In the genomic region with DNA sequence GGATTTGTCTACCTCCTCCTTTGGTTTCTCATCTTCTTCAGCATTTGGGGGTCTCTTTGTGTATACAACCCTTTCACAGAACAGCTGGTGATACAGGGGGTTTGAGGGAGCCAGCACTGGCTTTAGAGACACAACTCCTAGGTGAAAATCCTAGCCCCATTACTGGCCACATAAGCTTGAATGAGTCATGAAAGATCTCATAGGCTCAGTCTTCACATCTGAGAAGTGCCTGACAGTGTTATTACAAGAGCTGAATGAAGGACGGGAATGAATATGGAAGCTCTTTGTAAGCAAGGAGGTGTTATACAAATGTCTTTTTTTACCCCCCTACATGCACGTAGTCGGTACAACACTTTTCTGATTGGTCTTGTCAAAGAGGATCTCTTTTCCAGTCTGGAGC, we compare ENCODE assay signal across 24 cellular contexts. TPM values are rescaled to one million over a fixed set of nuclear protein-coding genes. Genes with fewer than 3 reads are reported as not detected.
A peak's percentile ranks its signal among the peaks of the same experiment; 100 is the strongest.
DNase-seq lines count a peak whose midpoint lies in the region; ATAC-seq and TF ChIP-seq lines count a peak whose summit lies in the region.
"Had no signal": no experiment of that assay in that cellular context is flagged by ENCODE, and none has a peak within 500 bp of the region (broad histone marks: within the 10 kb centered on the region; RNA-seq: fewer than 3 reads in every experiment).

No MANE protein-coding gene starts in this region.

- peaks cover 8% of the 10 kb centered on the region for H3K4me1 Mint-ChIP-seq in Caco-2 (ENCODE audit: low read depth, unreplicated experiment)

- TF ChIP-seq POLR2A in IMR-90 (IDR thresholded peaks at IDR 0.05; ENCODE audit: low read depth, low read length) (no peak), gastroesophageal sphincter (IDR thresholded peaks at IDR 0.05) (no peak)

- no peak overlapping the region for H3K14ac ChIP-seq in IMR-90 (replicated peaks; ENCODE audit: low read depth, low read length)

- no peak overlapping the region for H2BK120ac ChIP-seq in IMR-90 (ENCODE audit: low read depth, low read length)

- no peak overlapping the region for H3K4me2 ChIP-seq in IMR-90 (ENCODE audit: low read depth, low read length)
- no peak overlapping the region for H3K4me2 ChIP-seq in osteoblast (ENCODE audit: insufficient read depth, low read length)
- H3K4me2 ChIP-seq: BLaER1 had no signal

- H2BK15ac ChIP-seq in IMR-90 (ENCODE audit: low read depth, low read length): no peak overlapping the region

- no peak overlapping the region for H3K4ac ChIP-seq in IMR-90 (ENCODE audit: low read depth, low read length)

- TF ChIP-seq CTCF in Caco-2 (IDR thresholded peaks at IDR 0.05; ENCODE audit: insufficient read depth in 1 of 2, low read depth in 1 of 2, low read length in 1 of 2, severe bottlenecking in 1 of 2, unreplicated experiment in 1 of 2): no peak
- TF ChIP-seq CTCF in IMR-90 (conservative IDR thresholded peaks at IDR 0.05; ENCODE audit: low read depth, low read length): no peak
- no peak for TF ChIP-seq CTCF in fibroblast of mammary gland (conservative IDR thresholded peaks at IDR 0.05; ENCODE audit: control insufficient read depth, insufficient read depth, low read depth, low read length)
- TF ChIP-seq CTCF in osteoblast (IDR thresholded peaks at IDR 0.05; ENCODE audit: extremely low read depth, low read depth, low read length): no peak
- TF ChIP-seq CTCF in gastroesophageal sphincter (IDR thresholded peaks at IDR 0.05): no peak

- H4K91ac ChIP-seq in IMR-90 (ENCODE audit: insufficient read depth, low read depth, low read length): no peak overlapping the region

- peaks cover 37% of the 10 kb centered on the region for H3K9me3 ChIP-seq in Caco-2
- H3K9me3 ChIP-seq in IMR-90 (ENCODE audit: control insufficient read depth, insufficient read depth, low read length): peaks cover 11% of the 10 kb centered on the region
- H3K9me3 ChIP-seq in osteoblast (ENCODE audit: low read depth, low read length): peaks cover 8% of the 10 kb centered on the region
- H3K9me3 ChIP-seq in gastroesophageal sphincter: peaks cover 0 to 18% (median 0%) of the 10 kb centered on the region in 3 donors

- H3K36me3 ChIP-seq in Caco-2 (ENCODE audit: control insufficient read depth, insufficient read depth, low read length) (no peaks in the 10 kb centered on the region; the same call in 1 of the 2 replicates), IMR-90 (ENCODE audit: control insufficient read depth, insufficient read depth, low read length) (no peaks in the 10 kb centered on the region), osteoblast (ENCODE audit: insufficient read depth, low read length) (no peaks in the 10 kb centered on the region), gastroesophageal sphincter (no peaks in the 10 kb centered on the region)
- H3K36me3 ChIP-seq: BLaER1 had no signal

- no CpG with 5 or more reads among the region's 3 CpGs for WGBS in IMR-90 (ENCODE audit: extremely low coverage in 2 of 2, insufficient read length in 1 of 2), 2 experiments
- WGBS in gastroesophageal sphincter (ENCODE audit: low coverage in 1 of 2), 2 donors: 75 to 76% methylated on average over 2 to 3 of the region's 3 CpGs

- BruUV-seq in Caco-2 (replicated peaks; lab: Mats Ljungman, UMichigan): no TSS peak
- no TSS peak for BruUV-seq in IMR-90 (replicated peaks; lab: Mats Ljungman, UMichigan)

- no peak for TF ChIP-seq RAD21 in IMR-90 (IDR thresholded peaks at IDR 0.05; ENCODE audit: low read length)

- H3K9ac ChIP-seq in IMR-90 (ENCODE audit: low read depth, low read length): no peak overlapping the region
- H3K9ac ChIP-seq: BLaER1 had no signal

- H4K20me1 ChIP-seq in IMR-90 (ENCODE audit: insufficient read depth, low read length) (no peaks in the 10 kb centered on the region), osteoblast (ENCODE audit: insufficient read depth, low read length) (no peaks in the 10 kb centered on the region)
- H4K20me1 ChIP-seq: BLaER1 had no signal

- H3K4me1 ChIP-seq in Caco-2: peaks cover 6% of the 10 kb centered on the region; the same call in 1 of the 2 replicates
- no peaks in the 10 kb centered on the region for H3K4me1 ChIP-seq in IMR-90 (ENCODE audit: control insufficient read depth, insufficient read depth, low read length)
- no peaks in the 10 kb centered on the region for H3K4me1 ChIP-seq in osteoblast (ENCODE audit: insufficient read depth, low read length)
- H3K4me1 ChIP-seq in gastroesophageal sphincter: peaks cover 0 to 12% (median 9%) of the 10 kb centered on the region in 3 donors
- H3K4me1 ChIP-seq: BLaER1 had no signal

- H2BK5ac ChIP-seq in IMR-90 (ENCODE audit: low read depth, low read length, poor library complexity, severe bottlenecking): no peak overlapping the region

- H3K27me3 ChIP-seq in Caco-2 (replicated peaks; ENCODE audit: control insufficient read depth, insufficient read depth, low read length): peaks cover 2% of the 10 kb centered on the region; the same call in 1 of the 2 replicates
- H3K27me3 ChIP-seq in IMR-90 (ENCODE audit: control insufficient read depth, insufficient read depth, low read length): peaks cover 17% of the 10 kb centered on the region
- H3K27me3 ChIP-seq in osteoblast (ENCODE audit: insufficient read depth, low read length): peaks cover 36% of the 10 kb centered on the region
- H3K27me3 ChIP-seq in gastroesophageal sphincter: peaks cover 86% of the 10 kb centered on the region

- CTCF ChIA-PET in Caco-2 (lab: Charles Lee) (interaction anchor here (0.7 kb wide), 1 partner anchor 766 kb away, joined by 4 read pairs; no protein-coding TSS in a partner anchor), IMR-90 (lab: Yijun Ruan, JAX) (no interaction called here)

- H3K9me1 ChIP-seq in IMR-90 (ENCODE audit: insufficient read depth, low read length): 0 out of 2 replicates have a peak, but pooled peaks cover 3% of the 10 kb centered on the region

- dilution Hi-C loops in IMR-90 (cut with HindIII; ENCODE audit: low sequenced_read_pairs, unreplicated experiment): no loop called here

- H2AK9ac ChIP-seq in IMR-90 (replicated peaks; ENCODE audit: low read depth, low read length, poor library complexity): no peak overlapping the region

- H3K27me3 Mint-ChIP-seq in Caco-2 (ENCODE audit: insufficient read depth, unreplicated experiment): no peaks in the 10 kb centered on the region

- no peak overlapping the region for H4K8ac ChIP-seq in IMR-90 (ENCODE audit: low read depth in 2 of 2, low read length in 2 of 2)

- intact Hi-C loops in Caco-2 (cut with micrococcal nuclease; ENCODE audit: unreplicated experiment): loop anchor here (5.0 kb wide), 3 partner anchors 61 to 96 kb away; no protein-coding TSS in a partner anchor
- intact Hi-C loops in IMR-90 (cut with micrococcal nuclease): no loop called here
- intact Hi-C loops in Right ventricle myocardium inferior (cut with DNase I): no loop called here

- no peak overlapping the region for H3K56ac ChIP-seq in IMR-90 (ENCODE audit: extremely low read depth, insufficient read depth, low read length)

- H3K9me3 Mint-ChIP-seq in Caco-2 (ENCODE audit: unreplicated experiment): peaks cover 40% of the 10 kb centered on the region
- H3K9me3 Mint-ChIP-seq: CD4-positive, alpha-beta T cell had no signal

- H3K4me3 ChIP-seq in Caco-2 (ENCODE audit: low read depth, low read length) (no peak overlapping the region), IMR-90 (ENCODE audit: insufficient read depth, low read depth, low read length) (no peak overlapping the region), fibroblast of mammary gland (ENCODE audit: control insufficient read depth, low read depth, low read length) (no peak overlapping the region), osteoblast (ENCODE audit: insufficient read depth, low read length) (no peak overlapping the region), gastroesophageal sphincter (no peak overlapping the region)
- H3K4me3 ChIP-seq: BLaER1, SK-N-MC had no signal

- H3K79me1 ChIP-seq in IMR-90 (ENCODE audit: low read depth in 1 of 2, low read length in 2 of 2): no peaks in the 10 kb centered on the region

- peaks cover 12% of the 10 kb centered on the region for H3K36me3 Mint-ChIP-seq in Caco-2 (ENCODE audit: insufficient read depth, unreplicated experiment)

- no peak overlapping the region for H4K5ac ChIP-seq in IMR-90 (ENCODE audit: low read depth, low read length)

- no peak for TF ChIP-seq EP300 in gastroesophageal sphincter (IDR thresholded peaks at IDR 0.05)

- in situ Hi-C loops in IMR-90 (cut with MboI; ENCODE audit: low sequenced_read_pairs): no loop called here

- H3K23ac ChIP-seq in IMR-90 (ENCODE audit: low read depth, low read length): no peak overlapping the region

- H2AK5ac ChIP-seq in IMR-90 (ENCODE audit: low read depth, low read length): no peak overlapping the region

- H3K18ac ChIP-seq in IMR-90 (ENCODE audit: low read depth, low read length): no peak overlapping the region

- no peak for DNase-seq in Caco-2
- DNase-seq in IMR-90: peak; percentile 33
- DNase-seq in fibroblast of mammary gland (ENCODE audit: low read depth): peak; percentile 17
- peak; percentile 78 for DNase-seq in osteoblast (ENCODE audit: insufficient read length, low spot score, missing footprints)
- DNase-seq in Right ventricle myocardium inferior (ENCODE audit: missing footprints): no peak
- DNase-seq: CD4-positive, alpha-beta T cell; COR-L47; DMS153; GDM1; Kasumi-1; NCI-H1694; NCI-H2081; NCI-H2171 treated with DMSO at 0.1 percent for 48 hours; NCI-H446; NCI-H526; OCI-M1; SHP77 had no signal

- H3K27ac ChIP-seq in IMR-90 (ENCODE audit: insufficient read depth, low read length) (no peak overlapping the region), osteoblast (ENCODE audit: low read depth, low read length) (no peak overlapping the region), gastroesophageal sphincter (no peak overlapping the region)
- H3K27ac ChIP-seq: BLaER1, SK-N-MC had no signal

- no peak overlapping the region for H2BK20ac ChIP-seq in IMR-90 (ENCODE audit: low read depth, low read length)

- H3K4me3 Mint-ChIP-seq in Caco-2 (ENCODE audit: unreplicated experiment): peak overlapping the region; percentile 7
- H3K4me3 Mint-ChIP-seq: CD4-positive, alpha-beta T cell had no signal

- no peak for ATAC-seq in IMR-90 (ENCODE audit: low read depth)
- ATAC-seq in HG03571 (IDR thresholded peaks at IDR 0.05; ENCODE audit: unreplicated experiment): no peak
- ATAC-seq in gastroesophageal sphincter: no peak
- no peak for ATAC-seq in HG02588 (IDR thresholded peaks at IDR 0.05; ENCODE audit: unreplicated experiment)
- ATAC-seq in Right ventricle myocardium inferior: no peak

- no peak overlapping the region for H2AFZ ChIP-seq in IMR-90 (replicated peaks; ENCODE audit: low read length, poor library complexity)
- no peak overlapping the region for H2AFZ ChIP-seq in osteoblast (ENCODE audit: low read length)

- no peaks in the 10 kb centered on the region for H3K79me2 ChIP-seq in osteoblast (ENCODE audit: insufficient read depth, low read length)

- POLR2A ChIA-PET in Caco-2 (lab: Charles Lee): no interaction called here
- POLR2A ChIA-PET in IMR-90 (lab: Charles Lee; ENCODE audit: unreplicated experiment): no interaction called here

- no peak overlapping the region for H3K27ac Mint-ChIP-seq in Caco-2 (ENCODE audit: unreplicated experiment)
- H3K27ac Mint-ChIP-seq: CD4-positive, alpha-beta T cell had no signal

RNA-seq across cellular contexts. Expression of a gene that starts 1.7 kb away (rescaled TPM):
- total RNA-seq in Caco-2 (2022): 1.1 and 1.3 TPM in 2 replicates
- total RNA-seq in IMR-90 (2012; rRNA removed): under 0.01 TPM in 1 of 2 replicates, not detected in the other
- polyA plus RNA-seq in IMR-90 (2012; rRNA removed): 0.06 TPM in 1 of 2 replicates, not detected in the other
- polyA plus RNA-seq in IMR-90 (2012; cell fraction: cytosol; rRNA removed): not detected in 2 replicates
- polyA plus RNA-seq in IMR-90 (2012; cell fraction: nucleus; rRNA removed; ENCODE audit: low replicate concordance): not detected in 2 replicates
- total RNA-seq in osteoblast: under 0.01 TPM in 1 of 2 replicates, not detected in the other
- not detected for total RNA-seq in gastroesophageal sphincter
- not detected for total RNA-seq in Right ventricle myocardium inferior
- total RNA-seq: A673, H4 had no signal

Comparison
In these comparisons a context has a peak if more than half of its experiments do, and no peak if none do; other contexts are left out.
1. DNase-seq: peak in IMR-90 (single experiment), fibroblast of mammary gland (single experiment) and osteoblast (single experiment); none in Caco-2 (0 of 2) and Right ventricle myocardium inferior (single experiment).